Comparison of ENCODE assay signal across 6 cellular contexts in genomic region chr2:1454346-1454745, GRCh38. TPM values are rescaled to one million over a fixed set of nuclear protein-coding genes. Genes with fewer than 3 reads are reported as not detected.
"Had no signal": no experiment of that assay in that cellular context is flagged by ENCODE, and none has a peak within 500 bp of the region (broad histone marks: within the 10 kb centered on the region; RNA-seq: fewer than 3 reads in every experiment).

No MANE protein-coding gene starts in this region.

- H3K4me3 Mint-ChIP-seq: IgD-negative memory B cell had no signal

- DNase-seq: IMR-90, KBM-7 had no signal

- H3K36me3 Mint-ChIP-seq: IgD-negative memory B cell had no signal

- H3K27ac Mint-ChIP-seq: IgD-negative memory B cell had no signal

- H3K4me1 Mint-ChIP-seq: IgD-negative memory B cell had no signal

- H3K27ac ChIP-seq: HL-60 had no signal

- H3K4me3 ChIP-seq: K562 had no signal

- ATAC-seq: HepG2, K562 had no signal

- H3K27me3 Mint-ChIP-seq: IgD-negative memory B cell had no signal

RNA-seq across cellular contexts. Expression of gene TPO, which starts 41.1 kb away (rescaled TPM):
- total RNA-seq: HepG2, IMR-90, K562 had no signal
